14 cellular contexts compared by ENCODE assay signal in the genomic region with DNA sequence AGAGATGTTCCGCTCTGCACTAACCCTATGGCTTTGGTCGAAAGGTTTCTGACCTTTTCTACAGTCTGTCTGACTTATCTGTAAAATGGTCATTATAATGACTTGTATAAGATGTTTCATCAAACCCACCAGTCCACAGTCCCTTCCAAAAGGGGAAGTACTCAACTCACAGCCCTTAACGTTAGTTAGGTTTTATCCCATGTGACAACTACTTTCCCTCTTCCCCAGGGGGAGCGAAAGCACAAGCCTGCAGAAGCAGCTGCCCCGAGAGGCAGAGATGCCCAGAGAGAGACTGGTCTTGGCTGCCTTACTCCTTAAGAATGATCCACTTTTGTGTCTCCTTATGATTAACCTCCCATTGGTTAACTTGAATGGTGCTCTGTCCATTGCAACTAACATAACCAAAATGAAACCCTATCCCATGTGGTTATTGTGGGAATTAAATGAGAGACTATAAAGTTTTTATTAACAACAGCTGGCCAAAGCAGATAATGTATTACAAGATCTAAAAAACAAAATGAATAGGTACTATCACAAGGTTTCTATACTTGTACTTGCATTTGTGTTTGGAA. TPM values are rescaled to one million over a fixed set of nuclear protein-coding genes. Genes with fewer than 3 reads are reported as not detected.
DNase-seq lines count a peak whose midpoint lies in the region; ATAC-seq and TF ChIP-seq lines count a peak whose summit lies in the region.
"Had no signal": no experiment of that assay in that cellular context is flagged by ENCODE, and none has a peak within 500 bp of the region (broad histone marks: within the 10 kb centered on the region; RNA-seq: fewer than 3 reads in every experiment).

No MANE protein-coding gene starts in this region.

- intact Hi-C loops in CD8-positive, alpha-beta T cell (cut with DNase I, micrococcal nuclease): loop anchor here in 1 of 2 experiments (10.0 kb wide), 1 partner anchor 1645 kb away; the partner anchor contains the start of gene UBA5
- intact Hi-C loops in left lung (cut with DNase I) (no loop called here), left colon (cut with DNase I, micrococcal nuclease) (loop anchor here in 1 of 2 donors (10.0 kb wide), 1 partner anchor 125 kb away; the partner anchor contains the start of gene ATP2C1)

- H3K27me3 Mint-ChIP-seq in CD8-positive, alpha-beta T cell (ENCODE audit: low read depth): no peaks in the 10 kb centered on the region

- peak overlapping the region; percentile 32 for H3K27ac Mint-ChIP-seq in CD8-positive, alpha-beta T cell

- DNase-seq in CD8-positive, alpha-beta T cell: no peak
- DNase-seq in SK-N-MC (ENCODE audit: low read depth, low spot score) (no peak), left lung (no peak), H4 (ENCODE audit: low spot score) (no peak), NCI-H1436 (lab: John Stamatoyannopoulos, UW) (no peak), D341Med (ENCODE audit: low spot score) (no peak), left colon (no peak)
- DNase-seq: activated CD8-positive, alpha-beta memory T cell treated with anti-CD3 and anti-CD28 coated beads, Interleukin-2, amount 50 U/mL, for 48 hours; NCI-H69; stimulated activated CD4-positive, alpha-beta T cell treated with anti-CD3 and anti-CD28 coated beads, Interleukin-2, amount 100 ng/mL, for 48 hours; T-helper 2 cell had no signal

- TF ChIP-seq CTCF in CD8-positive, alpha-beta T cell (IDR thresholded peaks at IDR 0.05): no peak
- no peak for TF ChIP-seq CTCF in left lung (IDR thresholded peaks at IDR 0.05)

- POLR2A ChIA-PET in CD8-positive, alpha-beta T cell (lab: Charles Lee): no interaction called here

- no peaks in the 10 kb centered on the region for H3K27me3 ChIP-seq in CD8-positive, alpha-beta T cell (ENCODE audit: insufficient read depth, low read length)
- H3K27me3 ChIP-seq in left lung: no peaks in the 10 kb centered on the region
- H3K27me3 ChIP-seq: cardiac muscle cell, esophagus muscularis mucosa had no signal

- ATAC-seq in CD8-positive, alpha-beta T cell: no peak
- ATAC-seq in HG02798 (IDR thresholded peaks at IDR 0.05; ENCODE audit: poor library complexity, unreplicated experiment) (peak; percentile 48), left lung (peak; percentile 52), left colon (no peak)

- peaks cover 51% of the 10 kb centered on the region for H3K4me1 ChIP-seq in CD8-positive, alpha-beta T cell (ENCODE audit: insufficient read depth, low read length)
- H3K4me1 ChIP-seq in left lung: peaks cover 2 to 34% of the 10 kb centered on the region in 2 donors

- H3K9me3 Mint-ChIP-seq in CD8-positive, alpha-beta T cell: no peaks in the 10 kb centered on the region

- peaks cover 77% of the 10 kb centered on the region for H3K4me1 Mint-ChIP-seq in CD8-positive, alpha-beta T cell (ENCODE audit: low read depth)

- CTCF ChIA-PET in CD8-positive, alpha-beta T cell (lab: Charles Lee): no interaction called here

- no peak overlapping the region for H3K9ac ChIP-seq in SK-N-MC (ENCODE audit: insufficient read length)

- H3K36me3 Mint-ChIP-seq in CD8-positive, alpha-beta T cell: peaks cover 70% of the 10 kb centered on the region

- H3K36me3 ChIP-seq in CD8-positive, alpha-beta T cell (ENCODE audit: insufficient read depth, low read length): peaks cover 14% of the 10 kb centered on the region
- peaks cover 53% of the 10 kb centered on the region for H3K36me3 ChIP-seq in SK-N-MC (ENCODE audit: insufficient read depth, low read length)
- H3K36me3 ChIP-seq in left lung: peaks cover 0 to 37% of the 10 kb centered on the region in 2 donors

- H3K4me3 Mint-ChIP-seq in CD8-positive, alpha-beta T cell: peak overlapping the region; percentile 26

- no peaks in the 10 kb centered on the region for H3K9me3 ChIP-seq in CD8-positive, alpha-beta T cell (ENCODE audit: low read length)
- H3K9me3 ChIP-seq in SK-N-MC (ENCODE audit: low read depth, low read length) (no peaks in the 10 kb centered on the region), left lung (no peaks in the 10 kb centered on the region)
- H3K9me3 ChIP-seq: esophagus muscularis mucosa had no signal

- H3K27ac ChIP-seq in CD8-positive, alpha-beta T cell (ENCODE audit: low read depth, low read length): no peak overlapping the region
- H3K27ac ChIP-seq in SK-N-MC (no peak overlapping the region), left lung (no peak overlapping the region)
- H3K27ac ChIP-seq: cardiac muscle cell, esophagus muscularis mucosa had no signal

- H3K4me3 ChIP-seq in CD8-positive, alpha-beta T cell (ENCODE audit: low read depth, low read length): no peak overlapping the region
- H3K4me3 ChIP-seq in SK-N-MC (peak overlapping the region; percentile 21), left lung (no peak overlapping the region)
- H3K4me3 ChIP-seq: cardiac muscle cell, esophagus muscularis mucosa had no signal

RNA-seq across cellular contexts. Expression of gene ASTE1, which starts 6.4 kb away (rescaled TPM):
- 10 to 100 TPM; 24.6 to 25.9 TPM for total RNA-seq in CD8-positive, alpha-beta T cell
- total RNA-seq in left lung (1 to 10 TPM; 5.1 to 6.6 TPM), left colon (10 to 100 TPM in 1 of 2 donors, 1 to 10 TPM in 1; 9.9 to 15.4 TPM)
- 6.8 and 9.1 TPM in 2 replicates for total RNA-seq in H4 (2014; rRNA removed; shearing (Covaris generic))

RNA-seq across cellular contexts. Expression of gene NEK11, which starts 6.5 kb away (rescaled TPM):
- 1 to 10 TPM; 3.6 to 3.8 TPM for total RNA-seq in CD8-positive, alpha-beta T cell
- total RNA-seq in left lung (1 to 10 TPM; 7.9 to 9.6 TPM), left colon (1 to 10 TPM; 3.6 to 5.3 TPM)
- total RNA-seq in H4 (2014; rRNA removed; shearing (Covaris generic)): 1.2 and 3.0 TPM in 2 replicates

Comparison
In these comparisons a context has a peak if more than half of its experiments do, and no peak if none do; other contexts are left out.
1. ATAC-seq: peak in HG02798 (single experiment) and left lung (single experiment); none in CD8-positive, alpha-beta T cell (single experiment) and left colon (single experiment).